ENCODE assay signal across 22 cellular contexts in genomic region chr5:92002875-92003274, GRCh38.
"Had no signal": no experiment of that assay in that cellular context is flagged by ENCODE, and none has a peak within 500 bp of the region (broad histone marks: within the 10 kb centered on the region; RNA-seq: fewer than 3 reads in every experiment).

No MANE protein-coding gene starts in this region.

- H3K9me3 ChIP-seq: ascending aorta, body of pancreas, Peyer's patch, SJCRH30 had no signal

- H3K9ac ChIP-seq: KMS-11 had no signal

- H3K4me2 ChIP-seq: KMS-11 had no signal

- H3K4me1 ChIP-seq: ascending aorta, body of pancreas, Peyer's patch, SJCRH30 had no signal

- H3K27ac ChIP-seq: ascending aorta, body of pancreas, KMS-11, Peyer's patch, RWPE1, SJCRH30 had no signal

- H3K27me3 ChIP-seq: ascending aorta, body of pancreas, Peyer's patch, SJCRH30 had no signal

- H3K4me3 ChIP-seq: ascending aorta, body of pancreas, Peyer's patch, SJCRH30 had no signal

- H3K36me3 ChIP-seq: ascending aorta, Peyer's patch, SJCRH30 had no signal

- ATAC-seq: activated CD8-positive, alpha-beta T cell treated with anti-CD3 and anti-CD28 coated beads, Interleukin-2, amount 10 ng/mL, durations not matched to agents 7 days and 5 days; body of pancreas; T-helper 17 cell; WTC11 had no signal

- DNase-seq: activated CD4-positive, alpha-beta T cell treated with anti-CD3 and anti-CD28 coated beads for 48 hours; activated CD4-positive, alpha-beta T cell treated with anti-CD3 and anti-CD28 coated beads, Interleukin-2, amount 50 U/mL, for 4 hours; activated CD4-positive, CD25-positive, alpha-beta regulatory T cell treated with anti-CD3 and anti-CD28 coated beads, Interleukin-2, amount 50 U/mL, for 72 hours; activated CD8-positive, alpha-beta memory T cell treated with anti-CD3 and anti-CD28 coated beads, Interleukin-2, amount 50 U/mL, for 48 hours; activated CD8-positive, alpha-beta T cell treated with anti-CD3 and anti-CD28 coated beads, Interleukin-2, amount 10 ng/mL, durations not matched to agents 7 days and 5 days; activated naive CD4-positive, alpha-beta T cell treated with anti-CD3 and anti-CD28 coated beads, Interleukin-2, amount 50 U/mL, for 16 hours; activated naive CD8-positive, alpha-beta T cell treated with anti-CD3 and anti-CD28 coated beads, Interleukin-2, amount 10 ng/mL, durations not matched to agents 7 days and 5 days; activated T-cell treated with anti-CD3 and anti-CD28 coated beads, Interleukin-2, amount 50 U/mL, for 1 hour; body of pancreas; central memory CD4-positive, alpha-beta T cell; NCI-H1092; NCI-H2029; NCI-H510A treated with DMSO at 0.1 percent for 48 hours; Peyer's patch; Right ventricle myocardium superior; SJCRH30; T-helper 17 cell; T-helper 9 cell had no signal
